In genomic region chr21:35256468-35256988, GRCh38 we compare ENCODE assay signal across 8 cellular contexts.
DNase-seq lines count a peak whose midpoint lies in the region; ATAC-seq, FAIRE-seq and TF ChIP-seq lines count a peak whose summit lies in the region.

No MANE protein-coding gene starts in this region.

- peaks cover 8% of the 10 kb centered on the region for H3K27me3 Mint-ChIP-seq in brain

- no peaks in the 10 kb centered on the region for H3K9me1 ChIP-seq in keratinocyte (ENCODE audit: control insufficient read depth, extremely low read depth, insufficient read depth, low read length)

- H3K4me1 ChIP-seq in keratinocyte (ENCODE audit: control insufficient read depth, extremely low read depth, insufficient read depth, low read length) = peaks cover 20% of the 10 kb centered on the region

- peak overlapping the region; percentile 59 for H3K27ac ChIP-seq in keratinocyte (ENCODE audit: control insufficient read depth, insufficient read depth, low read length)

- dilution Hi-C loops in keratinocyte (cut with MboI; ENCODE audit: extremely low pct_ligation_motif_present, low sequenced_read_pairs) = no loop called here

- FAIRE-seq in keratinocyte (lab: Jason Lieb, UNC) = no peak
- no peak for FAIRE-seq in GM12892 (lab: Jason Lieb, UNC)

- H3K4me3 Mint-ChIP-seq in brain = peak overlapping the region; percentile 24 to 80 (median 31)
- peak overlapping the region; percentile 42 for H3K4me3 Mint-ChIP-seq in stimulated activated effector memory CD8-positive, alpha-beta T cell treated with anti-CD3 and anti-CD28 coated beads, Interleukin-12 subunit alpha, Interleukin-12 subunit beta, amount 100 ng/mL, for 72 hours

- peak; percentile 58 for ATAC-seq in stimulated activated effector memory CD8-positive, alpha-beta T cell treated with anti-CD3 and anti-CD28 coated beads, Interleukin-12 subunit alpha, Interleukin-12 subunit beta, amount 100 ng/mL, for 72 hours
- ATAC-seq in HG03280 (IDR thresholded peaks at IDR 0.05; ENCODE audit: unreplicated experiment) = no peak

- TF ChIP-seq CTCF in brain (conservative IDR thresholded peaks at IDR 0.05) = no peak
- no peak for TF ChIP-seq CTCF in keratinocyte (optimal IDR thresholded peaks at IDR 0.05 in 1 of 3, IDR thresholded peaks at IDR 0.05 in 1 of 3, conservative IDR thresholded peaks at IDR 0.05 in 1 of 3; ENCODE audit: extremely low read depth in 1 of 3, insufficient read depth in 2 of 3, low read length in 3 of 3)

- H3K9ac ChIP-seq in keratinocyte (ENCODE audit: control insufficient read depth, extremely low read depth, insufficient read depth, low read length) = no peak overlapping the region

- no peak for TF ChIP-seq POLR2A in GM12892 (IDR thresholded peaks at IDR 0.05; ENCODE audit: low read depth, low read length)

- H3K9me3 Mint-ChIP-seq in brain = peaks cover 0 to 3% (median 3%) of the 10 kb centered on the region in 5 experiments
- no peaks in the 10 kb centered on the region for H3K9me3 Mint-ChIP-seq in stimulated activated effector memory CD8-positive, alpha-beta T cell treated with anti-CD3 and anti-CD28 coated beads, Interleukin-12 subunit alpha, Interleukin-12 subunit beta, amount 100 ng/mL, for 72 hours

- peak overlapping the region in 4 of 5 experiments; percentile 23 to 96 (median 68) for H3K27ac Mint-ChIP-seq in brain
- H3K27ac Mint-ChIP-seq in stimulated activated effector memory CD8-positive, alpha-beta T cell treated with anti-CD3 and anti-CD28 coated beads, Interleukin-12 subunit alpha, Interleukin-12 subunit beta, amount 100 ng/mL, for 72 hours = peak overlapping the region; percentile 49

- no peaks in the 10 kb centered on the region for H4K20me1 ChIP-seq in keratinocyte (ENCODE audit: control insufficient read depth, extremely low read depth, insufficient read depth, low read length)

- H3K9me3 ChIP-seq in keratinocyte (ENCODE audit: control insufficient read depth, low read depth, low read length) = no peaks in the 10 kb centered on the region

- no peaks in the 10 kb centered on the region for H3K27me3 ChIP-seq in keratinocyte (ENCODE audit: control insufficient read depth, extremely low read depth, insufficient read depth, low read length)

- peaks cover 43% of the 10 kb centered on the region for H3K4me1 Mint-ChIP-seq in brain
- peaks cover 32% of the 10 kb centered on the region for H3K4me1 Mint-ChIP-seq in stimulated activated effector memory CD8-positive, alpha-beta T cell treated with anti-CD3 and anti-CD28 coated beads, Interleukin-12 subunit alpha, Interleukin-12 subunit beta, amount 100 ng/mL, for 72 hours

- no peaks in the 10 kb centered on the region for H3K36me3 Mint-ChIP-seq in brain
- H3K36me3 Mint-ChIP-seq in stimulated activated effector memory CD8-positive, alpha-beta T cell treated with anti-CD3 and anti-CD28 coated beads, Interleukin-12 subunit alpha, Interleukin-12 subunit beta, amount 100 ng/mL, for 72 hours = no peaks in the 10 kb centered on the region

- H3K79me2 ChIP-seq in keratinocyte (ENCODE audit: control insufficient read depth, insufficient read depth, low read length) = no peaks in the 10 kb centered on the region

- DNase-seq in DMS79 treated with DMSO at 0.1 percent for 48 hours (lab: John Stamatoyannopoulos, UW) (peak; percentile 87), NCI-H2107 (lab: John Stamatoyannopoulos, UW) (peak; percentile 97), keratinocyte (ENCODE audit: low read depth, low spot score) (no peak), KG1 (lab: John Stamatoyannopoulos, UW) (no peak), GM12892 (ENCODE audit: insufficient read length) (no peak)
- DNase-seq in stimulated activated effector memory CD8-positive, alpha-beta T cell treated with anti-CD3 and anti-CD28 coated beads, Interleukin-12 subunit alpha, Interleukin-12 subunit beta, amount 100 ng/mL, for 72 hours (ENCODE audit: low spot score in 2 of 2) = no peak

- H3K4me3 ChIP-seq in keratinocyte (ENCODE audit: control insufficient read depth in 2 of 3, extremely low read depth in 1 of 3, insufficient read depth in 2 of 3, low read depth in 1 of 3, low read length in 3 of 3) = no peak overlapping the region

- peak overlapping the region; percentile 4 for H3K4me2 ChIP-seq in keratinocyte (ENCODE audit: control insufficient read depth, extremely low read depth, insufficient read depth, low read depth, low read length)

- H3K36me3 ChIP-seq in keratinocyte (ENCODE audit: control insufficient read depth in 2 of 2, extremely low read depth in 1 of 2, insufficient read depth in 2 of 2, low read length in 2 of 2) = no peaks in the 10 kb centered on the region

- H2AFZ ChIP-seq in keratinocyte (ENCODE audit: control insufficient read depth, low read length) = no peak overlapping the region

Comparison
In these comparisons a context has a peak if more than half of its experiments do, and no peak if none do; other contexts are left out.
1. DNase-seq: peak in DMS79 treated with DMSO at 0.1 percent for 48 hours (single experiment) and NCI-H2107 (single experiment); none in keratinocyte (single experiment), stimulated activated effector memory CD8-positive, alpha-beta T cell treated with anti-CD3 and anti-CD28 coated beads, Interleukin-12 subunit alpha, Interleukin-12 subunit beta, amount 100 ng/mL, for 72 hours (0 of 2), KG1 (single experiment) and GM12892 (single experiment).